1 cellular context compared by ENCODE assay signal in the genomic region with DNA sequence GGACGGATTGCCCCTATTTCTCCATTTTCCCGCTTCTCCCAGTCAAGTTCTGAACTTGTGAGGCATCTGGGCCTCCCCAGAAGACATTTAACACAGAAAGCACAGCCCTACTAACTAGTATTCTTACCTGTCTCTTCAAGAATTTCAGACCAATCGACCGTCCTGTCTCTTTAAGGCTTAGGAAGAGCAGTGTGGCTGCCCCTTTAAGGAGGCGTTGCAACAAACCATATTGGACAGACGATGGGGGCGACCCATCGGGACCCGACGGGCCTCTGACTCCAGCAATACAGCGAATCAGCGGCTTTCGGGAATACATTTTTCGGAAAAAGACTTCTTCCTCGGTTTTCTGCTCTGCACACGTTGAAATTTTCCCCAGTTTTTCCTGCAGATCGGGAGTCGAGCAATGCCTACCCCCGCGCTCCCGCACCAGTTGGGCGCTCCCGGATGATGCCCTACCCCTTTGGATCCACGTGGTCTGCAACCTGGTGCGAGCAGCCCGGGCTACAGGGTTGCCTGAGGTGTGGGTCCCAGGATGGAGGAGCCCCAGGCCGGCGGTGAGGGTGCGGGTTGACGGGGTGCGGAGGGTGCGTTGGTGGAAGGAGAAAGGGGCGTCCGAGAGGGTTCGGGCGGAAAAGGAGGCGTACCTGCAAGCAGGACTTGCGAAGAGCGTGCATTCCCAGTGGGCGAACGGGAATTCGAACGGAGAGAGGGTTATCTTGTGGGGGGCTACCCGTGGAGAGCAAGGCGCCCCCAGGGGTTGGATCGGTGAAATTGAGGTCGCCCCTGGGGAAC.
TF ChIP-seq lines count a peak whose summit lies in the region.

Gene POLR1G (plus strand): TSS at position 480 of the 792 bp plus-strand sequence. CDS start 53 bp downstream, at position 533.

TF ChIP-seq in HepG2, 621 proteins besides CTCF, POLR2A, EP300 and RAD21 (continued from another document and continues in another):
- TF ChIP-seq ZNF383 (CRISPR knock-in tag; IDR thresholded peaks at IDR 0.05; ENCODE audit: borderline replicate concordance) (no peak), ZNF136 (CRISPR knock-in tag; IDR thresholded peaks at IDR 0.05; ENCODE audit: low read depth) (no peak), ZNF558 (CRISPR knock-in tag; IDR thresholded peaks at IDR 0.05; ENCODE audit: borderline replicate concordance) (0 out of 2 replicates have a peak, but pooled peaks have one; percentile 24), ZNF556 (CRISPR knock-in tag; IDR thresholded peaks at IDR 0.05; ENCODE audit: borderline replicate concordance) (0 out of 2 replicates have a peak, but pooled peaks have one; percentile 40), REST (IDR thresholded peaks at IDR 0.05; ENCODE audit: borderline replicate concordance in 1 of 2, low read depth in 1 of 2, low read length in 2 of 2) (no peak), ZSCAN29 (CRISPR knock-in tag; conservative IDR thresholded peaks at IDR 0.05) (no peak), ZNF850 (CRISPR knock-in tag; conservative IDR thresholded peaks at IDR 0.05) (no peak), ZFX (CRISPR knock-in tag; IDR thresholded peaks at IDR 0.05; ENCODE audit: low read depth) (peak; percentile 72), ARID5B (CRISPR knock-in tag; IDR thresholded peaks at IDR 0.05) (no peak), ZFP82 (CRISPR knock-in tag; IDR thresholded peaks at IDR 0.05; ENCODE audit: borderline replicate concordance) (peak; percentile 36; the same call in 1 of the 2 replicates), KDM5B (CRISPR knock-in tag; IDR thresholded peaks at IDR 0.05; ENCODE audit: borderline replicate concordance) (peak; percentile 70), BRD4 (CRISPR knock-in tag; IDR thresholded peaks at IDR 0.05) (no peak), ZFP36 (IDR thresholded peaks at IDR 0.05; ENCODE audit: borderline replicate concordance, low read depth, low read length, partially characterized antibody) (no peak), SMC3 (IDR thresholded peaks at IDR 0.05; ENCODE audit: low read length) (no peak), ZKSCAN1 (IDR thresholded peaks at IDR 0.05; ENCODE audit: low read length) (no peak), REL (CRISPR knock-in tag; conservative IDR thresholded peaks at IDR 0.05) (no peak), ZNF564 (CRISPR knock-in tag; IDR thresholded peaks at IDR 0.05) (no peak), TBX2 (CRISPR knock-in tag; IDR thresholded peaks at IDR 0.05; ENCODE audit: borderline replicate concordance) (peak; percentile 49), HNF1B (CRISPR knock-in tag; IDR thresholded peaks at IDR 0.05) (no peak), NCOA1 (CRISPR knock-in tag; IDR thresholded peaks at IDR 0.05) (no peak; the same call in 1 of the 2 replicates), ZNF468 (CRISPR knock-in tag; IDR thresholded peaks at IDR 0.05) (no peak), ZNF362 (CRISPR knock-in tag; IDR thresholded peaks at IDR 0.05; ENCODE audit: borderline replicate concordance) (no peak), ZNF256 (CRISPR knock-in tag; conservative IDR thresholded peaks at IDR 0.05) (no peak), NR2C2 (CRISPR knock-in tag; IDR thresholded peaks at IDR 0.05; ENCODE audit: borderline replicate concordance) (peak; percentile 50; the same call in 1 of the 2 replicates), SALL1 (CRISPR knock-in tag; IDR thresholded peaks at IDR 0.05) (peak; percentile 55; the same call in 1 of the 2 replicates), TCF12 (IDR thresholded peaks at IDR 0.05) (no peak), TCF12 (CRISPR knock-in tag; IDR thresholded peaks at IDR 0.05) (0 out of 2 replicates have a peak, but pooled peaks have one; percentile 45), ZEB1 (IDR thresholded peaks at IDR 0.05; ENCODE audit: insufficient replicate concordance, low read depth) (peak; percentile 52), EHMT2 (IDR thresholded peaks at IDR 0.05; ENCODE audit: borderline replicate concordance, low read depth, low read length) (no peak), NCOA2 (CRISPR knock-in tag; IDR thresholded peaks at IDR 0.05) (no peak), RAD51 (IDR thresholded peaks at IDR 0.05; ENCODE audit: borderline replicate concordance) (no peak; the same call in 1 of the 2 replicates), ZBED4 (CRISPR knock-in tag; IDR thresholded peaks at IDR 0.05; ENCODE audit: borderline replicate concordance) (no peak), ZKSCAN8 (CRISPR knock-in tag; IDR thresholded peaks at IDR 0.05; ENCODE audit: borderline replicate concordance) (no peak), ZNF75D (CRISPR knock-in tag; IDR thresholded peaks at IDR 0.05; ENCODE audit: borderline replicate concordance) (no peak), TBP (CRISPR knock-in tag; IDR thresholded peaks at IDR 0.05) (no peak), CHD2 (IDR thresholded peaks at IDR 0.05; ENCODE audit: low read depth, low read length) (no peak)
- TF ChIP-seq, protein P1, sequence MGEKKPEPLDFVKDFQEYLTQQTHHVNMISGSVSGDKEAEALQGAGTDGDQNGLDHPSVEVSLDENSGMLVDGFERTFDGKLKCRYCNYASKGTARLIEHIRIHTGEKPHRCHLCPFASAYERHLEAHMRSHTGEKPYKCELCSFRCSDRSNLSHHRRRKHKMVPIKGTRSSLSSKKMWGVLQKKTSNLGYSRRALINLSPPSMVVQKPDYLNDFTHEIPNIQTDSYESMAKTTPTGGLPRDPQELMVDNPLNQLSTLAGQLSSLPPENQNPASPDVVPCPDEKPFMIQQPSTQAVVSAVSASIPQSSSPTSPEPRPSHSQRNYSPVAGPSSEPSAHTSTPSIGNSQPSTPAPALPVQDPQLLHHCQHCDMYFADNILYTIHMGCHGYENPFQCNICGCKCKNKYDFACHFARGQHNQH (CRISPR knock-in tag; IDR thresholded peaks at IDR 0.05), result no peak
- TF ChIP-seq, protein P2, sequence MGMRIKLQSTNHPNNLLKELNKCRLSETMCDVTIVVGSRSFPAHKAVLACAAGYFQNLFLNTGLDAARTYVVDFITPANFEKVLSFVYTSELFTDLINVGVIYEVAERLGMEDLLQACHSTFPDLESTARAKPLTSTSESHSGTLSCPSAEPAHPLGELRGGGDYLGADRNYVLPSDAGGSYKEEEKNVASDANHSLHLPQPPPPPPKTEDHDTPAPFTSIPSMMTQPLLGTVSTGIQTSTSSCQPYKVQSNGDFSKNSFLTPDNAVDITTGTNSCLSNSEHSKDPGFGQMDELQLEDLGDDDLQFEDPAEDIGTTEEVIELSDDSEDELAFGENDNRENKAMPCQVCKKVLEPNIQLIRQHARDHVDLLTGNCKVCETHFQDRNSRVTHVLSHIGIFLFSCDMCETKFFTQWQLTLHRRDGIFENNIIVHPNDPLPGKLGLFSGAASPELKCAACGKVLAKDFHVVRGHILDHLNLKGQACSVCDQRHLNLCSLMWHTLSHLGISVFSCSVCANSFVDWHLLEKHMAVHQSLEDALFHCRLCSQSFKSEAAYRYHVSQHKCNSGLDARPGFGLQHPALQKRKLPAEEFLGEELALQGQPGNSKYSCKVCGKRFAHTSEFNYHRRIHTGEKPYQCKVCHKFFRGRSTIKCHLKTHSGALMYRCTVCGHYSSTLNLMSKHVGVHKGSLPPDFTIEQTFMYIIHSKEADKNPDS (CRISPR knock-in tag; IDR thresholded peaks at IDR 0.05), result 0 out of 2 replicates have a peak, but pooled peaks have one; percentile 60
- TF ChIP-seq, protein P3, sequence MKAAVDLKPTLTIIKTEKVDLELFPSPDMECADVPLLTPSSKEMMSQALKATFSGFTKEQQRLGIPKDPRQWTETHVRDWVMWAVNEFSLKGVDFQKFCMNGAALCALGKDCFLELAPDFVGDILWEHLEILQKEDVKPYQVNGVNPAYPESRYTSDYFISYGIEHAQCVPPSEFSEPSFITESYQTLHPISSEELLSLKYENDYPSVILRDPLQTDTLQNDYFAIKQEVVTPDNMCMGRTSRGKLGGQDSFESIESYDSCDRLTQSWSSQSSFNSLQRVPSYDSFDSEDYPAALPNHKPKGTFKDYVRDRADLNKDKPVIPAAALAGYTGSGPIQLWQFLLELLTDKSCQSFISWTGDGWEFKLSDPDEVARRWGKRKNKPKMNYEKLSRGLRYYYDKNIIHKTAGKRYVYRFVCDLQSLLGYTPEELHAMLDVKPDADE (CRISPR knock-in tag; IDR thresholded peaks at IDR 0.05), result no peak
